ENCODE assay signal across 1 cellular context in genomic region chr10:63711866-63712716, GRCh38.
TF ChIP-seq lines count a peak whose summit lies in the region.

No MANE protein-coding gene starts in this region.

TF ChIP-seq in HEK293, 187 proteins besides CTCF, POLR2A, EP300 and RAD21 (continued from another document):
- TF ChIP-seq PRDM2 (tag by site-specific recombination; IDR thresholded peaks at IDR 0.05; ENCODE audit: borderline replicate concordance): no peak
- TF ChIP-seq ZNF501 (tag by site-specific recombination; IDR thresholded peaks at IDR 0.05): no peak; the same call in 1 of the 2 replicates
